ENCODE assay signal across 2 cellular contexts in genomic region chr19:45509692-45510015, GRCh38.
TF ChIP-seq lines count a peak whose summit lies in the region.

No MANE protein-coding gene starts in this region.

TF ChIP-seq in SK-N-SH, 30 proteins besides CTCF, POLR2A, EP300 and RAD21:
- TF ChIP-seq MEF2A (IDR thresholded peaks at IDR 0.05; ENCODE audit: borderline replicate concordance, low read depth): no peak
- no peak for TF ChIP-seq FOXM1 (IDR thresholded peaks at IDR 0.05; ENCODE audit: low read depth)
- no peak for TF ChIP-seq POLR2AphosphoS5 (IDR thresholded peaks at IDR 0.05; ENCODE audit: low read depth, low read length)
- TF ChIP-seq TEAD4 (IDR thresholded peaks at IDR 0.05; ENCODE audit: borderline replicate concordance, insufficient read depth): no peak
- no peak for TF ChIP-seq ELF1 (IDR thresholded peaks at IDR 0.05)
- no peak for TF ChIP-seq YY1 (IDR thresholded peaks at IDR 0.05; ENCODE audit: low read depth)
- TF ChIP-seq FOXJ3 (CRISPR knock-in tag; IDR thresholded peaks at IDR 0.05): no peak
- TF ChIP-seq JUND (IDR thresholded peaks at IDR 0.05): no peak
- no peak for TF ChIP-seq IRF3 (IDR thresholded peaks at IDR 0.05; ENCODE audit: low read depth, low read length)
- no peak for TF ChIP-seq NRF1 (IDR thresholded peaks at IDR 0.05; ENCODE audit: low read depth, low read length)
- TF ChIP-seq RXRA (IDR thresholded peaks at IDR 0.05; ENCODE audit: borderline replicate concordance, low read depth): no peak
- no peak for TF ChIP-seq REST (IDR thresholded peaks at IDR 0.05; ENCODE audit: low read depth, low read length)
- no peak for TF ChIP-seq USF2 (IDR thresholded peaks at IDR 0.05; ENCODE audit: borderline replicate concordance, low read depth, low read length)
- no peak for TF ChIP-seq GABPA (IDR thresholded peaks at IDR 0.05; ENCODE audit: low read depth)
- no peak for TF ChIP-seq USF1 (IDR thresholded peaks at IDR 0.05; ENCODE audit: borderline replicate concordance, low read depth)
- no peak for TF ChIP-seq MAX (IDR thresholded peaks at IDR 0.05; ENCODE audit: low read depth)
TF ChIP-seq in SK-N-SH: peak in this region for 0.

TF ChIP-seq in SK-N-SH treated with all-trans-retinoic acid at 6 μM for 48 hours, 23 proteins besides CTCF, POLR2A, EP300 and RAD21:
- TF ChIP-seq ZC3H10 (CRISPR knock-in tag; IDR thresholded peaks at IDR 0.05) (no peak), ZNF8 (CRISPR knock-in tag; IDR thresholded peaks at IDR 0.05) (no peak), ZFP3 (CRISPR knock-in tag; IDR thresholded peaks at IDR 0.05) (no peak), RARB (CRISPR knock-in tag; IDR thresholded peaks at IDR 0.05) (no peak), OSR1 (CRISPR knock-in tag; IDR thresholded peaks at IDR 0.05) (no peak), ZNF565 (CRISPR knock-in tag; conservative IDR thresholded peaks at IDR 0.05; ENCODE audit: low read depth) (no peak), ESRRG (CRISPR knock-in tag; IDR thresholded peaks at IDR 0.05) (no peak), POU6F1 (CRISPR knock-in tag; IDR thresholded peaks at IDR 0.05; ENCODE audit: borderline replicate concordance, low read depth) (no peak), CREB5 (CRISPR knock-in tag; IDR thresholded peaks at IDR 0.05; ENCODE audit: low read depth) (no peak), TCF4 (CRISPR knock-in tag; IDR thresholded peaks at IDR 0.05; ENCODE audit: borderline replicate concordance) (no peak), CSRNP3 (CRISPR knock-in tag; IDR thresholded peaks at IDR 0.05) (no peak), TSHZ2 (CRISPR knock-in tag; IDR thresholded peaks at IDR 0.05) (no peak), BACH2 (CRISPR knock-in tag; IDR thresholded peaks at IDR 0.05; ENCODE audit: borderline replicate concordance) (no peak), PPARA (CRISPR knock-in tag; IDR thresholded peaks at IDR 0.05; ENCODE audit: borderline replicate concordance) (no peak), ZFP30 (CRISPR knock-in tag; IDR thresholded peaks at IDR 0.05) (no peak), SNAI2 (CRISPR knock-in tag; IDR thresholded peaks at IDR 0.05) (no peak), CSDC2 (CRISPR knock-in tag; IDR thresholded peaks at IDR 0.05) (no peak), GLIS3 (CRISPR knock-in tag; IDR thresholded peaks at IDR 0.05) (no peak), TOX (CRISPR knock-in tag; IDR thresholded peaks at IDR 0.05; ENCODE audit: borderline replicate concordance) (no peak), ISL1 (CRISPR knock-in tag; IDR thresholded peaks at IDR 0.05) (no peak)
